ENCODE assay signal across 21 cellular contexts in genomic region chr12:89020689-89021088, GRCh38.
"Had no signal": no experiment of that assay in that cellular context is flagged by ENCODE, and none has a peak within 500 bp of the region (broad histone marks: within the 10 kb centered on the region; RNA-seq: fewer than 3 reads in every experiment).

No MANE protein-coding gene starts in this region.

- H3K9me3 ChIP-seq: MG63, SJSA1 had no signal

- H3K36me3 ChIP-seq: MG63, SJSA1 had no signal

- H3K27ac ChIP-seq: SJSA1, SK-N-MC had no signal

- DNase-seq: IMR-90, KG1, MG63, NCI-H1092 treated with DMSO at 0.1 percent for 48 hours, NCI-H1436, NCI-H187, NCI-H2029, NCI-H2081 treated with DMSO at 0.1 percent for 48 hours, NCI-H2171, NCI-H226, NCI-H446, NCI-H510A, NCI-H524 treated with DMSO at 0.1 percent for 48 hours, NCI-H69, NCI-H774, Right ventricle myocardium superior, RPMI8226, SIG-M5 had no signal

- ATAC-seq: HepG2 had no signal
